ENCODE assay signal across 8 cellular contexts in genomic region chr2:36650031-36650430, GRCh38. TPM values are rescaled to one million over a fixed set of nuclear protein-coding genes. Genes with fewer than 3 reads are reported as not detected.
DNase-seq lines count a peak whose midpoint lies in the region; ATAC-seq, FAIRE-seq and TF ChIP-seq lines count a peak whose summit lies in the region.

No MANE protein-coding gene starts in this region.

- ATAC-seq in GM18907 (IDR thresholded peaks at IDR 0.05; ENCODE audit: unreplicated experiment) (peak; percentile 80), HG03060 (IDR thresholded peaks at IDR 0.05; ENCODE audit: low read depth, unreplicated experiment) (peak; percentile 88)

- FAIRE-seq in RCC 7860 (lab: Jason Lieb, UNC): no peak

- peak; percentile 30 for DNase-seq in 8988T
- DNase-seq in RCC 7860 (ENCODE audit: low spot score): peak; percentile 71
- DNase-seq in iPS-NIHi7 (ENCODE audit: extremely low spot score): peak; percentile 70
- no peak for DNase-seq in NCI-H2081 (lab: John Stamatoyannopoulos, UW)
- DNase-seq in activated CD4-positive, CD25-positive, alpha-beta regulatory T cell (lab: John Stamatoyannopoulos, UW): no peak
- DNase-seq in BE2C: no peak

- H3K4me3 ChIP-seq in BE2C (ENCODE audit: low read depth, low read length): no peak overlapping the region

- no peaks in the 10 kb centered on the region for H3K36me3 ChIP-seq in BE2C

- no peak for TF ChIP-seq CTCF in BE2C (IDR thresholded peaks at IDR 0.05; ENCODE audit: low read depth, low read length)

- H3K4me1 ChIP-seq in BE2C: no peaks in the 10 kb centered on the region

- H3K27me3 ChIP-seq in BE2C: no peaks in the 10 kb centered on the region

- no peaks in the 10 kb centered on the region for H3K9me3 ChIP-seq in BE2C

RNA-seq across cellular contexts. Expression of gene VIT, which starts 46.5 kb away (rescaled TPM):
- polyA plus RNA-seq in BE2C (2012; ENCODE audit: insufficient read depth, insufficient read length, low read depth): not detected

RNA-seq across cellular contexts. Expression of gene FEZ2, which starts 52.1 kb away (rescaled TPM):
- 18.7 TPM for polyA plus RNA-seq in BE2C (2012; ENCODE audit: insufficient read depth, insufficient read length, low read depth)

Comparison
In these comparisons a context has a peak if more than half of its experiments do, and no peak if none do; other contexts are left out.
1. DNase-seq: peak in 8988T (single experiment), RCC 7860 (single experiment) and iPS-NIHi7 (single experiment); none in NCI-H2081 (0 of 2), activated CD4-positive, CD25-positive, alpha-beta regulatory T cell (0 of 4) and BE2C (single experiment).